ENCODE assay signal across 6 cellular contexts in genomic region chr6:97074785-97075184, GRCh38.
"Had no signal": no experiment of that assay in that cellular context is flagged by ENCODE, and none has a peak within 500 bp of the region (broad histone marks: within the 10 kb centered on the region; RNA-seq: fewer than 3 reads in every experiment).

No MANE protein-coding gene starts in this region.

- FAIRE-seq: G401.6, GM12892, GM18507, GM19239 had no signal

- DNase-seq: GDM1, GF-D8 had no signal
